ENCODE assay signal across 8 cellular contexts in the genomic region with DNA sequence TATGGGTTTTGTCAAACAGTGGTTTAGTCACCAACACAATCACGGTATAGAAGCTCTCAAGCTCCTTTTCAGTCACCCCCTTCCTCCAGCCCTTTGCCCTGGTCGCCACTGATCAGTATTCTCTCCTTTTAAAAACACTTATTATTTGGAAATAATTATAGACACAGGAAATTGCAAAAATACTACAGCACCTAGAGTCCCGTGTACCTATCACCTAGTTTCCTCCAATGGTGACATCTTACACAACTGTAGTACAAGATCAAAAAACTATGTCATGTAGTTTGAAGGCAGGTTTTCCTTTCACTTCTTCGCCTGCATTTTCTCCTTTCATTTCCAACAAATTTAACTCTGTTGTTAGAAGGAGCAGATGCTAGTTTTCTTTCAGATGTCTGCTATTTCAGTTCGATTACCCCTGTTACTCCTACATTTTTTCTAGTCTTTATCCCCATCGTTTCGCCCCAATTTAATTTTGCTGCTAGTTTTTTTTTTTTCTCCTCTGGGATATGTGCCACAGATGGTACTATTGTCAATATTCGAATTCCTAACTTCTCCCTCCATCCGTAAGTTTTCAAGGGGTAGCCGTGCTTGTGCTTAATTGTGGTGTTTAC. TPM values are rescaled to one million over a fixed set of nuclear protein-coding genes. Genes with fewer than 3 reads are reported as not detected.
DNase-seq lines count a peak whose midpoint lies in the region; ATAC-seq and TF ChIP-seq lines count a peak whose summit lies in the region.

No MANE protein-coding gene starts in this region.

- POLR2A ChIA-PET in Caco-2 (lab: Charles Lee) = interaction anchor here (0.9 kb wide), 1 partner anchor 119 kb away, joined by 4 read pairs; no protein-coding TSS in a partner anchor

- intact Hi-C loops in Caco-2 (cut with micrococcal nuclease; ENCODE audit: unreplicated experiment) = loop anchor here (5.0 kb wide), 2 partner anchors 119 to 136 kb away; no protein-coding TSS in a partner anchor
- intact Hi-C loops in stomach (cut with DNase I; ENCODE audit: low total_unique reads) = no loop called here

- in situ Hi-C loops in T47D (cut with HindIII; ENCODE audit: low pct_unique_long_range_greater_than_20kb, low sequenced_read_pairs) = no loop called here

- TF ChIP-seq CTCF in Caco-2 (IDR thresholded peaks at IDR 0.05; ENCODE audit: insufficient read depth in 1 of 2, low read depth in 1 of 2, low read length in 1 of 2, severe bottlenecking in 1 of 2, unreplicated experiment in 1 of 2) (no peak), stomach (IDR thresholded peaks at IDR 0.05) (no peak)

- no peak for TF ChIP-seq POLR2A in stomach (IDR thresholded peaks at IDR 0.05)

- no peaks in the 10 kb centered on the region for H3K36me3 Mint-ChIP-seq in Caco-2 (ENCODE audit: insufficient read depth, unreplicated experiment)

- H3K9me3 ChIP-seq in Caco-2 (no peaks in the 10 kb centered on the region), NT2/D1 (ENCODE audit: insufficient read depth, low read length) (no peaks in the 10 kb centered on the region), stomach (no peaks in the 10 kb centered on the region)

- H3K27me3 Mint-ChIP-seq in Caco-2 (ENCODE audit: insufficient read depth, unreplicated experiment) = no peaks in the 10 kb centered on the region

- peaks cover 3% of the 10 kb centered on the region; the same call in 1 of the 2 replicates for H3K4me1 ChIP-seq in Caco-2
- no peaks in the 10 kb centered on the region for H3K4me1 ChIP-seq in NT2/D1 (ENCODE audit: insufficient read depth, insufficient read length)
- H3K4me1 ChIP-seq in stomach = peaks cover 0 to 16% (median 14%) of the 10 kb centered on the region in 4 donors

- peak overlapping the region; percentile 77 for H3K9ac ChIP-seq in NT2/D1 (ENCODE audit: insufficient read length, low read depth)

- WGBS in stomach, 5 donors = 1% methylated on average over 10 of the region's 10 CpGs

- peak overlapping the region; percentile 80 for H3K4me3 ChIP-seq in Caco-2 (ENCODE audit: low read depth, low read length)
- H3K4me3 ChIP-seq in NT2/D1 (ENCODE audit: insufficient read length, low read depth) = peak overlapping the region; percentile 51
- peak overlapping the region; percentile 53 to 83 (median 66) for H3K4me3 ChIP-seq in stomach

- H3K9me3 Mint-ChIP-seq in Caco-2 (ENCODE audit: unreplicated experiment) = no peaks in the 10 kb centered on the region

- CTCF ChIA-PET in Caco-2 (lab: Charles Lee) = no interaction called here

- BruUV-seq in Caco-2 (replicated peaks; lab: Mats Ljungman, UMichigan) = TSS peak; percentile 69

- peak overlapping the region; percentile 84 for H3K4me3 Mint-ChIP-seq in Caco-2 (ENCODE audit: unreplicated experiment)

- H3K27me3 ChIP-seq in Caco-2 (replicated peaks; ENCODE audit: control insufficient read depth, insufficient read depth, low read length) (no peaks in the 10 kb centered on the region), NT2/D1 (ENCODE audit: insufficient read depth, insufficient read length) (no peaks in the 10 kb centered on the region), stomach (no peaks in the 10 kb centered on the region)

- DNase-seq in Caco-2 (peak in 1 of 2 experiments; percentile 4), NT2/D1 (ENCODE audit: low read depth, low spot score) (no peak), T47D (ENCODE audit: low read depth in 1 of 2, low spot score in 1 of 2) (peak; percentile 23 to 30), left kidney (ENCODE audit: low read depth, low spot score) (peak; percentile 58), stomach (no peak), HK-2 (ENCODE audit: unreplicated experiment) (no peak)

- H3K27ac ChIP-seq in stomach = peak overlapping the region; percentile 98 to 99 (median 98)

- ATAC-seq in GM21515 (IDR thresholded peaks at IDR 0.05; ENCODE audit: unreplicated experiment) (peak; percentile 24), HG03520 (IDR thresholded peaks at IDR 0.05; ENCODE audit: unreplicated experiment) (no peak)

- H3K27ac Mint-ChIP-seq in Caco-2 (ENCODE audit: unreplicated experiment) = peak overlapping the region; percentile 81

- H3K4me1 Mint-ChIP-seq in Caco-2 (ENCODE audit: low read depth, unreplicated experiment) = peaks cover 13% of the 10 kb centered on the region

- H3K36me3 ChIP-seq in Caco-2 (ENCODE audit: control insufficient read depth, insufficient read depth, low read length) (no peaks in the 10 kb centered on the region), NT2/D1 (ENCODE audit: insufficient read depth, insufficient read length, low read length) (no peaks in the 10 kb centered on the region), stomach (no peaks in the 10 kb centered on the region)

- no peak for TF ChIP-seq EP300 in stomach (IDR thresholded peaks at IDR 0.05)

RNA-seq across cellular contexts. Expression of a gene that starts 0.6 kb away (rescaled TPM):
- total RNA-seq in Caco-2 (2022) (5.4 and 5.8 TPM in 2 replicates), stomach (10 to 100 TPM in 2 of 5 donors, 1 to 10 TPM in 2, under 1 TPM in 1; 0.58 to 16.5 (median 3.5) TPM)
- 1 to 10 TPM; 2.4 to 8.6 (median 5.1) TPM for polyA plus RNA-seq in stomach

Comparison
In these comparisons a context has a peak if more than half of its experiments do, and no peak if none do; other contexts are left out.
1. DNase-seq: peak in T47D (2 of 2) and left kidney (single experiment); none in NT2/D1 (single experiment), stomach (single experiment) and HK-2 (single experiment).
2. Peak in every context shown above with its lines, with median percentiles within 50 percentile points of each other: H3K4me3 ChIP-seq.